Comparison of ENCODE assay signal across 15 cellular contexts in the genomic region with DNA sequence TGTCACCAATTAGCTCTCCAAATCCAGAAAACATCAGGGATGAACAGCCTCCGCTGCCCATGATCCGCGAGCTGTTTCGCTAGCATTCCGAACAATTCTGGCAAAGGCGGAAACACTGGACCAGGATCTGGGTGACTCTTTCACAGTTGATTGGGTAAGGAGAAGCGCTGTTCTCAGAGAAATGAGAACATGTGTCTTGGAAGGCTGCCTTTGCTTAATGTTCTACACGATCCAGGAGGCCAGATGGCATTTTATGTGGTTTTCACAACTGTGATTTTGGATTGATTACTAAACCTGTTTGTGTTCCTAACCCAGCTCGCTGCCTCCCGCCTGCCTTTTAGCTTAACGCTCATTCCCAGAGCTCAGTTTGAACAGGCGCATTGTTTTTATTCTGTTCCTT.
DNase-seq lines count a peak whose midpoint lies in the region; TF ChIP-seq lines count a peak whose summit lies in the region.
"Had no signal": no experiment of that assay in that cellular context is flagged by ENCODE, and none has a peak within 500 bp of the region (broad histone marks: within the 10 kb centered on the region; RNA-seq: fewer than 3 reads in every experiment).

No MANE protein-coding gene starts in this region.

- H3K9ac ChIP-seq in mesenchymal stem cell (ENCODE audit: low read length), result peak overlapping the region; percentile 14
- H3K9ac ChIP-seq: BLaER1 had no signal

- TF ChIP-seq CTCF in LNCaP clone FGC (IDR thresholded peaks at IDR 0.05; ENCODE audit: control insufficient read depth, extremely low read depth, insufficient read depth) (no peak), brain (conservative IDR thresholded peaks at IDR 0.05) (no peak)

- H3K4me3 Mint-ChIP-seq in brain, result peak overlapping the region in 2 of 5 experiments; percentile 12 to 73
- no peak overlapping the region for H3K4me3 Mint-ChIP-seq in activated T-helper 1 cell treated with anti-CD3 and anti-CD28 coated beads, Interleukin-12 subunit alpha, Interleukin-12 subunit beta, Interleukin-2, Interleukin-4 antibody, amounts not matched to agents 30 ng/mL and 10 ng/mL and 1 ng/mL, durations not matched to agents 14 hours and 24 hours and 36 hours

- no peak overlapping the region for H2AFZ ChIP-seq in mesenchymal stem cell (ENCODE audit: low read depth, low read length)
- H2AFZ ChIP-seq: PC-9 had no signal

- H3K79me1 ChIP-seq in mesenchymal stem cell (replicated peaks; ENCODE audit: low read length, poor library complexity, severe bottlenecking), result no peaks in the 10 kb centered on the region

- H4K8ac ChIP-seq in mesenchymal stem cell (ENCODE audit: low read length), result no peak overlapping the region

- no peak overlapping the region for H2BK12ac ChIP-seq in mesenchymal stem cell (ENCODE audit: low read length in 2 of 2)

- H3K36me3 Mint-ChIP-seq in brain, result peaks cover 3% of the 10 kb centered on the region
- no peaks in the 10 kb centered on the region for H3K36me3 Mint-ChIP-seq in activated T-helper 1 cell treated with anti-CD3 and anti-CD28 coated beads, Interleukin-12 subunit alpha, Interleukin-12 subunit beta, Interleukin-2, Interleukin-4 antibody, amounts not matched to agents 30 ng/mL and 10 ng/mL and 1 ng/mL, durations not matched to agents 14 hours and 24 hours and 36 hours (ENCODE audit: low read depth)

- H2BK15ac ChIP-seq in mesenchymal stem cell (ENCODE audit: low read depth, poor library complexity, severe bottlenecking), result no peak overlapping the region

- no peak overlapping the region for H3K4me2 ChIP-seq in mesenchymal stem cell (ENCODE audit: low read length, poor library complexity, severe bottlenecking)
- H3K4me2 ChIP-seq: BLaER1, PC-9 had no signal

- H3K9me3 ChIP-seq in mesenchymal stem cell (ENCODE audit: control insufficient read depth, low read length), result no peaks in the 10 kb centered on the region
- H3K9me3 ChIP-seq: BLaER1, breast epithelium had no signal

- H3K23ac ChIP-seq in mesenchymal stem cell (ENCODE audit: low read length in 2 of 2), result no peak overlapping the region

- H3K4ac ChIP-seq in mesenchymal stem cell (ENCODE audit: low read depth in 1 of 2, low read length in 2 of 2), result no peak overlapping the region

- H3K4me1 Mint-ChIP-seq in brain, result peaks cover 29% of the 10 kb centered on the region
- no peaks in the 10 kb centered on the region for H3K4me1 Mint-ChIP-seq in activated T-helper 1 cell treated with anti-CD3 and anti-CD28 coated beads, Interleukin-12 subunit alpha, Interleukin-12 subunit beta, Interleukin-2, Interleukin-4 antibody, amounts not matched to agents 30 ng/mL and 10 ng/mL and 1 ng/mL, durations not matched to agents 14 hours and 24 hours and 36 hours (ENCODE audit: low read depth)

- H3K27ac ChIP-seq in mesenchymal stem cell (ENCODE audit: low read length, poor library complexity, severe bottlenecking), result no peak overlapping the region
- H3K27ac ChIP-seq: BLaER1, breast epithelium, PC-9 had no signal

- H3K14ac ChIP-seq in mesenchymal stem cell (ENCODE audit: low read length in 2 of 2), result no peak overlapping the region

- peaks cover 0 to 13% (median 0%) of the 10 kb centered on the region in 5 experiments for H3K9me3 Mint-ChIP-seq in brain
- H3K9me3 Mint-ChIP-seq in activated T-helper 1 cell treated with anti-CD3 and anti-CD28 coated beads, Interleukin-12 subunit alpha, Interleukin-12 subunit beta, Interleukin-2, Interleukin-4 antibody, amounts not matched to agents 30 ng/mL and 10 ng/mL and 1 ng/mL, durations not matched to agents 14 hours and 24 hours and 36 hours, result no peaks in the 10 kb centered on the region

- H3K4me3 ChIP-seq in LNCaP clone FGC (ENCODE audit: low read depth, low read length) (peak overlapping the region; percentile 22), mesenchymal stem cell (ENCODE audit: insufficient read depth in 1 of 2, low read depth in 1 of 2, low read length in 2 of 2) (peak overlapping the region in 1 of 2 experiments; percentile 28)
- H3K4me3 ChIP-seq: BLaER1, PC-9 had no signal

- no peak overlapping the region for H3K18ac ChIP-seq in mesenchymal stem cell (ENCODE audit: low read depth in 1 of 2, low read length in 2 of 2)

- intact Hi-C loops in activated T-helper 1 cell treated with anti-CD3 and anti-CD28 coated beads, Interleukin-12 subunit alpha, Interleukin-12 subunit beta, Interleukin-2, Interleukin-4 antibody, amounts not matched to agents 30 ng/mL and 10 ng/mL and 1 ng/mL, durations not matched to agents 14 hours and 24 hours and 36 hours (cut with micrococcal nuclease), result no loop called here

- peak overlapping the region in 4 of 5 experiments; percentile 1 to 84 (median 54) for H3K27ac Mint-ChIP-seq in brain
- no peak overlapping the region for H3K27ac Mint-ChIP-seq in activated T-helper 1 cell treated with anti-CD3 and anti-CD28 coated beads, Interleukin-12 subunit alpha, Interleukin-12 subunit beta, Interleukin-2, Interleukin-4 antibody, amounts not matched to agents 30 ng/mL and 10 ng/mL and 1 ng/mL, durations not matched to agents 14 hours and 24 hours and 36 hours

- 83% methylated on average over 12 of the region's 12 CpGs for WGBS in mesenchymal stem cell

- H3K27me3 ChIP-seq in mesenchymal stem cell (ENCODE audit: control insufficient read depth in 1 of 2, insufficient read depth in 1 of 2, low read length in 2 of 2), result peaks cover 0 to 18% of the 10 kb centered on the region in 2 experiments
- H3K27me3 ChIP-seq: BLaER1 had no signal

- H3K36me3 ChIP-seq in mesenchymal stem cell (ENCODE audit: control insufficient read depth in 1 of 2, insufficient read depth in 2 of 2, low read depth in 1 of 2, low read length in 2 of 2), result no peaks in the 10 kb centered on the region
- H3K36me3 ChIP-seq: BLaER1, breast epithelium had no signal

- H2BK5ac ChIP-seq in mesenchymal stem cell (ENCODE audit: low read depth, low read length, poor library complexity, severe bottlenecking), result no peak overlapping the region

- no peak overlapping the region for H4K91ac ChIP-seq in mesenchymal stem cell (ENCODE audit: low read length)

- no peak overlapping the region for H2AK5ac ChIP-seq in mesenchymal stem cell (ENCODE audit: low read length, severe bottlenecking)

- no peak overlapping the region for H2BK120ac ChIP-seq in mesenchymal stem cell (ENCODE audit: low read depth, low read length)

- peaks cover 2% of the 10 kb centered on the region for H3K4me1 ChIP-seq in mesenchymal stem cell (ENCODE audit: control insufficient read depth, insufficient read depth, low read depth, low read length)
- H3K4me1 ChIP-seq: BLaER1 had no signal

- peak; percentile 88 for DNase-seq in AG08395 (ENCODE audit: low spot score)
- peak; percentile 91 for DNase-seq in LNCaP clone FGC (ENCODE audit: low read depth)
- no peak for DNase-seq in mesenchymal stem cell
- DNase-seq in activated T-helper 1 cell treated with anti-CD3 and anti-CD28 coated beads, Interleukin-12 subunit alpha, Interleukin-12 subunit beta, Interleukin-2, Interleukin-4 antibody, amounts not matched to agents 30 ng/mL and 10 ng/mL and 1 ng/mL, durations not matched to agents 14 hours and 24 hours and 36 hours (ENCODE audit: low spot score), result no peak
- no peak for DNase-seq in D341Med (ENCODE audit: low spot score)
- no peak for DNase-seq in UCSD-AML1 (lab: John Stamatoyannopoulos, UW; ENCODE audit: unreplicated experiment)
- no peak for DNase-seq in activated CD8-positive, alpha-beta memory T cell treated with anti-CD3 and anti-CD28 coated beads for 24 hours
- DNase-seq: foreskin melanocyte, GF-D8, NCI-H187 treated with DMSO at 0.1 percent for 48 hours, PC-9, T-helper 9 cell had no signal

- H3K27me3 Mint-ChIP-seq in brain, result peaks cover 4% of the 10 kb centered on the region
- H3K27me3 Mint-ChIP-seq in activated T-helper 1 cell treated with anti-CD3 and anti-CD28 coated beads, Interleukin-12 subunit alpha, Interleukin-12 subunit beta, Interleukin-2, Interleukin-4 antibody, amounts not matched to agents 30 ng/mL and 10 ng/mL and 1 ng/mL, durations not matched to agents 14 hours and 24 hours and 36 hours (ENCODE audit: insufficient read depth), result peaks cover 3% of the 10 kb centered on the region

Comparison
In these comparisons a context has a peak if more than half of its experiments do, and no peak if none do; other contexts are left out.
1. DNase-seq: peak in AG08395 (single experiment) and LNCaP clone FGC (single experiment); none in mesenchymal stem cell (single experiment), activated T-helper 1 cell treated with anti-CD3 and anti-CD28 coated beads, Interleukin-12 subunit alpha, Interleukin-12 subunit beta, Interleukin-2, Interleukin-4 antibody, amounts not matched to agents 30 ng/mL and 10 ng/mL and 1 ng/mL, durations not matched to agents 14 hours and 24 hours and 36 hours (single experiment), D341Med (single experiment), UCSD-AML1 (single experiment) and activated CD8-positive, alpha-beta memory T cell treated with anti-CD3 and anti-CD28 coated beads for 24 hours (single experiment).